22 cellular contexts compared by ENCODE assay signal in the genomic region with DNA sequence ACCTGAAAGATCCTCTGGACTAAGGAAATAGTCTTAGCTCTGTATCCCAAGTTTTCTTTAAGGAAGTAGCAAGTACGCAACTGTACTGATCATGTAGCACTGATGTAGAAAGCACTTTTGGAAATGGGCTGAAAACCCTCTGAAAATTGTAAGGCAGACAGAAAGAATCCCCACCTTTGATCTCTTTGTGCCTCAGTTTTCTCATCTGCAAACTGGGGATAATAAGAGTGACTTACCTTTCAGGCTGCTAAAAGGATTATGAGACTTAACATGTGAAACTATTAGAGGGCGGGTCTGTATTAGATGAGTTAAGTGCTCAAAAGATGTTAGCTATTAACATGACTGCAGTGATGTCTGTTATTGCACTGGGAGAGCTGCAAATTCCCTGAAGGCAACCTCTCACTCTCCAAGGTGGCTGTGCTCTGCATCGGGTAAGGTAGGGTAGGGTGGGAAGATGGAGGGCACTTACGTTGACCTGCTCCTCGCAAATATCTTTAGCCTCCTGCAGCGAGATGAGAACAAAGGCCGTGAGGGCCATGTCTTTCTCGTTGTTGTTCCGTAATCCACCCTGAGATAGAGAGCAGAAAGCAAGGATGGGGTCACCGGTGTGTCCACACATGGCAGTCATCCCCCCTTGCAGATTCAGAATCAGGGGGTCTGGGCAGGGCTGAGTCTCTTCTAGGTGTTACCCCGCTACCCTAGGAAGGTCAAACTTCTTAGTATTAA. TPM values are rescaled to one million over a fixed set of nuclear protein-coding genes. Genes with fewer than 3 reads are reported as not detected.
DNase-seq lines count a peak whose midpoint lies in the region; ATAC-seq and TF ChIP-seq lines count a peak whose summit lies in the region.
"Had no signal": no experiment of that assay in that cellular context is flagged by ENCODE, and none has a peak within 500 bp of the region (broad histone marks: within the 10 kb centered on the region; RNA-seq: fewer than 3 reads in every experiment).

No MANE protein-coding gene starts in this region.

- DNase-seq in natural killer cell treated with Interleukin-12 subunit alpha and Interleukin-12 subunit beta and Interleukin-15 and Interleukin-18, amount 100 ng/mL, for 72 hours (ENCODE audit: low spot score): peak; percentile 31
- no peak for DNase-seq in natural killer cell
- peak; percentile 20 for DNase-seq in chondrocyte (ENCODE audit: low spot score)
- DNase-seq in right lobe of liver: peak in 2 of 3 donors; percentile 16 to 17
- peak; percentile 7 to 14 for DNase-seq in aorta
- DNase-seq in KBM-7: no peak
- DNase-seq in activated T-helper 1 cell treated with anti-CD3 and anti-CD28 coated beads, Interleukin-12 subunit alpha, Interleukin-12 subunit beta, Interleukin-2, Interleukin-4 antibody, amounts not matched to agents 30 ng/mL and 10 ng/mL and 1 ng/mL, durations not matched to agents 14 hours and 24 hours and 36 hours (ENCODE audit: low spot score): no peak
- DNase-seq: CD4-positive, CD25-positive, alpha-beta regulatory T cell; DMS 273 treated with DMSO at 0.1 percent for 48 hours; DMS79; EL; GDM1 had no signal

- in situ Hi-C loops in KBM-7 (cut with MboI; ENCODE audit: low pct_unique_long_range_greater_than_20kb, low sequenced_read_pairs): no loop called here

- no peak for TF ChIP-seq POLR2A in right lobe of liver (IDR thresholded peaks at IDR 0.05)

- WGBS in right lobe of liver (ENCODE audit: insufficient coverage, low coverage, low lambda C conversion rate, missing lambda C conversion rate): 88% methylated on average over 6 of the region's 11 CpGs
- WGBS in aorta, 2 donors: 78 to 83% methylated on average over 11 of the region's 11 CpGs

- no peaks in the 10 kb centered on the region for H3K36me3 Mint-ChIP-seq in natural killer cell treated with Interleukin-12 subunit alpha and Interleukin-12 subunit beta and Interleukin-15 and Interleukin-18, amount 100 ng/mL, for 72 hours
- H3K36me3 Mint-ChIP-seq in natural killer cell (no peaks in the 10 kb centered on the region), chondrocyte (ENCODE audit: low read depth) (no peaks in the 10 kb centered on the region)
- peaks cover 2% of the 10 kb centered on the region for H3K36me3 Mint-ChIP-seq in activated T-helper 1 cell treated with anti-CD3 and anti-CD28 coated beads, Interleukin-12 subunit alpha, Interleukin-12 subunit beta, Interleukin-2, Interleukin-4 antibody, amounts not matched to agents 30 ng/mL and 10 ng/mL and 1 ng/mL, durations not matched to agents 14 hours and 24 hours and 36 hours (ENCODE audit: low read depth)
- H3K36me3 Mint-ChIP-seq: CD4-positive, CD25-positive, alpha-beta regulatory T cell; CD8-positive, alpha-beta memory T cell had no signal

- no peak overlapping the region for H3K27ac Mint-ChIP-seq in natural killer cell treated with Interleukin-12 subunit alpha and Interleukin-12 subunit beta and Interleukin-15 and Interleukin-18, amount 100 ng/mL, for 72 hours
- H3K27ac Mint-ChIP-seq in natural killer cell (no peak overlapping the region), chondrocyte (ENCODE audit: unreplicated experiment) (no peak overlapping the region)
- H3K27ac Mint-ChIP-seq in activated T-helper 1 cell treated with anti-CD3 and anti-CD28 coated beads, Interleukin-12 subunit alpha, Interleukin-12 subunit beta, Interleukin-2, Interleukin-4 antibody, amounts not matched to agents 30 ng/mL and 10 ng/mL and 1 ng/mL, durations not matched to agents 14 hours and 24 hours and 36 hours: no peak overlapping the region
- H3K27ac Mint-ChIP-seq: B cell; CD4-positive, CD25-positive, alpha-beta regulatory T cell; CD8-positive, alpha-beta memory T cell; GM23338 had no signal

- no peaks in the 10 kb centered on the region for H3K27me3 Mint-ChIP-seq in natural killer cell treated with Interleukin-12 subunit alpha and Interleukin-12 subunit beta and Interleukin-15 and Interleukin-18, amount 100 ng/mL, for 72 hours
- no peaks in the 10 kb centered on the region for H3K27me3 Mint-ChIP-seq in natural killer cell (ENCODE audit: low read depth in 2 of 2)
- H3K27me3 Mint-ChIP-seq in chondrocyte (ENCODE audit: low read depth): peaks cover 6% of the 10 kb centered on the region
- H3K27me3 Mint-ChIP-seq in activated T-helper 1 cell treated with anti-CD3 and anti-CD28 coated beads, Interleukin-12 subunit alpha, Interleukin-12 subunit beta, Interleukin-2, Interleukin-4 antibody, amounts not matched to agents 30 ng/mL and 10 ng/mL and 1 ng/mL, durations not matched to agents 14 hours and 24 hours and 36 hours (ENCODE audit: insufficient read depth): no peaks in the 10 kb centered on the region
- H3K27me3 Mint-ChIP-seq: CD4-positive, CD25-positive, alpha-beta regulatory T cell; CD8-positive, alpha-beta memory T cell had no signal

- no peaks in the 10 kb centered on the region for H3K27me3 ChIP-seq in right lobe of liver
- no peaks in the 10 kb centered on the region for H3K27me3 ChIP-seq in aorta (ENCODE audit: control insufficient read depth in 1 of 2, insufficient read depth in 2 of 2, low read length in 1 of 2)
- H3K27me3 ChIP-seq: BLaER1 had no signal

- peaks cover 26 to 97% (median 65%) of the 10 kb centered on the region in 4 donors for H3K36me3 ChIP-seq in right lobe of liver
- H3K36me3 ChIP-seq in aorta (ENCODE audit: control insufficient read depth in 1 of 2, insufficient read depth in 2 of 2, low read length in 1 of 2): no peaks in the 10 kb centered on the region
- H3K36me3 ChIP-seq: BLaER1, HAP-1 had no signal

- H3K27ac ChIP-seq in right lobe of liver (no peak overlapping the region), aorta (ENCODE audit: low read depth in 1 of 2, low read length in 2 of 2) (no peak overlapping the region)
- H3K27ac ChIP-seq: 22Rv1, BLaER1, C4-2B had no signal

- no peaks in the 10 kb centered on the region for H3K9me3 ChIP-seq in right lobe of liver
- H3K9me3 ChIP-seq in aorta (ENCODE audit: control insufficient read depth, low read length): no peaks in the 10 kb centered on the region
- H3K9me3 ChIP-seq: HAP-1 had no signal

- H3K4me1 Mint-ChIP-seq in natural killer cell treated with Interleukin-12 subunit alpha and Interleukin-12 subunit beta and Interleukin-15 and Interleukin-18, amount 100 ng/mL, for 72 hours (ENCODE audit: low read depth in 2 of 2): peaks cover 0 to 4% of the 10 kb centered on the region in 2 donors
- H3K4me1 Mint-ChIP-seq in natural killer cell (peaks cover 3 to 5% of the 10 kb centered on the region in 2 donors), chondrocyte (ENCODE audit: low read depth) (no peaks in the 10 kb centered on the region)
- H3K4me1 Mint-ChIP-seq in activated T-helper 1 cell treated with anti-CD3 and anti-CD28 coated beads, Interleukin-12 subunit alpha, Interleukin-12 subunit beta, Interleukin-2, Interleukin-4 antibody, amounts not matched to agents 30 ng/mL and 10 ng/mL and 1 ng/mL, durations not matched to agents 14 hours and 24 hours and 36 hours (ENCODE audit: low read depth): peaks cover 11% of the 10 kb centered on the region
- H3K4me1 Mint-ChIP-seq: B cell; CD4-positive, CD25-positive, alpha-beta regulatory T cell; GM23338 had no signal

- H3K4me3 ChIP-seq in right lobe of liver: no peak overlapping the region
- H3K4me3 ChIP-seq in aorta (ENCODE audit: low read length in 2 of 2): no peak overlapping the region
- H3K4me3 ChIP-seq: BLaER1, GM12878, GM23338, HAP-1 had no signal

- no peaks in the 10 kb centered on the region for H3K9me3 Mint-ChIP-seq in natural killer cell treated with Interleukin-12 subunit alpha and Interleukin-12 subunit beta and Interleukin-15 and Interleukin-18, amount 100 ng/mL, for 72 hours
- H3K9me3 Mint-ChIP-seq in natural killer cell (no peaks in the 10 kb centered on the region), chondrocyte (ENCODE audit: low read depth) (peaks cover 4% of the 10 kb centered on the region)
- peaks cover 5% of the 10 kb centered on the region for H3K9me3 Mint-ChIP-seq in activated T-helper 1 cell treated with anti-CD3 and anti-CD28 coated beads, Interleukin-12 subunit alpha, Interleukin-12 subunit beta, Interleukin-2, Interleukin-4 antibody, amounts not matched to agents 30 ng/mL and 10 ng/mL and 1 ng/mL, durations not matched to agents 14 hours and 24 hours and 36 hours
- H3K9me3 Mint-ChIP-seq: CD8-positive, alpha-beta memory T cell had no signal

- intact Hi-C loops in natural killer cell (cut with micrococcal nuclease): no loop called here
- intact Hi-C loops in right lobe of liver (cut with DNase I): no loop called here
- intact Hi-C loops in aorta (cut with DNase I): no loop called here
- intact Hi-C loops in activated T-helper 1 cell treated with anti-CD3 and anti-CD28 coated beads, Interleukin-12 subunit alpha, Interleukin-12 subunit beta, Interleukin-2, Interleukin-4 antibody, amounts not matched to agents 30 ng/mL and 10 ng/mL and 1 ng/mL, durations not matched to agents 14 hours and 24 hours and 36 hours (cut with micrococcal nuclease): no loop called here

- ATAC-seq in natural killer cell treated with Interleukin-12 subunit alpha and Interleukin-12 subunit beta and Interleukin-15 and Interleukin-18, amount 100 ng/mL, for 72 hours: no peak
- ATAC-seq in natural killer cell (no peak), right lobe of liver (peak in 1 of 4 donors; percentile 0), aorta (ENCODE audit: low FRiP score) (no peak), GM18858 (IDR thresholded peaks at IDR 0.05; ENCODE audit: unreplicated experiment) (no peak)
- ATAC-seq: GM12878, GM23338 had no signal

- no peak overlapping the region for H3K4me3 Mint-ChIP-seq in natural killer cell treated with Interleukin-12 subunit alpha and Interleukin-12 subunit beta and Interleukin-15 and Interleukin-18, amount 100 ng/mL, for 72 hours
- H3K4me3 Mint-ChIP-seq in natural killer cell: no peak overlapping the region
- H3K4me3 Mint-ChIP-seq in chondrocyte (ENCODE audit: unreplicated experiment): no peak overlapping the region
- H3K4me3 Mint-ChIP-seq in activated T-helper 1 cell treated with anti-CD3 and anti-CD28 coated beads, Interleukin-12 subunit alpha, Interleukin-12 subunit beta, Interleukin-2, Interleukin-4 antibody, amounts not matched to agents 30 ng/mL and 10 ng/mL and 1 ng/mL, durations not matched to agents 14 hours and 24 hours and 36 hours: no peak overlapping the region
- H3K4me3 Mint-ChIP-seq: B cell; CD4-positive, CD25-positive, alpha-beta regulatory T cell; CD8-positive, alpha-beta memory T cell; GM23338 had no signal

- no peak for TF ChIP-seq CTCF in natural killer cell (IDR thresholded peaks at IDR 0.05)
- no peak for TF ChIP-seq CTCF in chondrocyte (IDR thresholded peaks at IDR 0.05)
- TF ChIP-seq CTCF in right lobe of liver (IDR thresholded peaks at IDR 0.05): no peak

- H3K4me1 ChIP-seq in right lobe of liver (peaks cover 0 to 5% (median 1%) of the 10 kb centered on the region in 4 donors), aorta (ENCODE audit: control insufficient read depth in 1 of 2, insufficient read depth in 2 of 2, low read length in 2 of 2) (no peaks in the 10 kb centered on the region)
- H3K4me1 ChIP-seq: BLaER1, HAP-1 had no signal

RNA-seq across cellular contexts. Expression of a gene that starts 20.4 kb away (rescaled TPM):
- 10 to 100 TPM in 1 of 2 donors, 1 to 10 TPM in 1; 4.5 to 11.3 TPM for total RNA-seq in natural killer cell treated with Interleukin-12 subunit alpha and Interleukin-12 subunit beta and Interleukin-15 and Interleukin-18, amount 100 ng/mL, for 72 hours
- 10 to 100 TPM; 10.8 to 20.0 (median 11.8) TPM for total RNA-seq in natural killer cell
- not detected in 3 replicates for total RNA-seq in chondrocyte
- 10 to 100 TPM in 3 of 6 experiments, 1 to 10 TPM in 3; 6.4 to 71.1 (median 14.6) TPM for total RNA-seq in right lobe of liver
- 10 to 100 TPM in 1 of 2 donors, 1 to 10 TPM in 1; 6.9 to 36.8 TPM for total RNA-seq in aorta
- polyA plus RNA-seq in aorta: under 1 TPM in 1 of 2 donors, not detected in 1; 0.13 TPM
- 155 TPM in 2 replicates for total RNA-seq in activated T-helper 1 cell treated with anti-CD3 and anti-CD28 coated beads, Interleukin-12 subunit alpha, Interleukin-12 subunit beta, Interleukin-2, Interleukin-4 antibody, amounts not matched to agents 30 ng/mL and 10 ng/mL and 1 ng/mL, durations not matched to agents 14 hours and 24 hours and 36 hours
- total RNA-seq: GM23338 had no signal
- polyA plus RNA-seq: AG04450, GM23338 had no signal

RNA-seq across cellular contexts. Expression of a gene that starts 30.1 kb away (rescaled TPM):
- total RNA-seq in natural killer cell treated with Interleukin-12 subunit alpha and Interleukin-12 subunit beta and Interleukin-15 and Interleukin-18, amount 100 ng/mL, for 72 hours: 1 to 10 TPM; 3.5 to 9.2 TPM
- total RNA-seq in natural killer cell (1 to 10 TPM in 1 of 3 donors, under 1 TPM in 1, not detected in 1; 0.38 to 5.5 TPM), chondrocyte (0.77 TPM in 1 of 3 replicates, not detected in the others), right lobe of liver (over 10,000 TPM; 10,569 to 17,502 (median 15,749) TPM), aorta (1,000 to 10,000 TPM; 1,027 to 3,196 TPM)
- polyA plus RNA-seq in aorta: 10 to 100 TPM in 1 of 2 donors, 1 to 10 TPM in 1; 9.1 to 17.8 TPM
- 6.1 and 7.2 TPM in 2 replicates for total RNA-seq in activated T-helper 1 cell treated with anti-CD3 and anti-CD28 coated beads, Interleukin-12 subunit alpha, Interleukin-12 subunit beta, Interleukin-2, Interleukin-4 antibody, amounts not matched to agents 30 ng/mL and 10 ng/mL and 1 ng/mL, durations not matched to agents 14 hours and 24 hours and 36 hours
- total RNA-seq: CD4-positive, CD25-positive, alpha-beta regulatory T cell had no signal
- polyA plus RNA-seq: CD4-positive, CD25-positive, alpha-beta regulatory T cell; CD8-positive, alpha-beta memory T cell had no signal

RNA-seq across cellular contexts. Expression of a gene that starts 47.1 kb away (rescaled TPM):
- 10 to 100 TPM; 67.4 to 70.4 TPM for total RNA-seq in natural killer cell treated with Interleukin-12 subunit alpha and Interleukin-12 subunit beta and Interleukin-15 and Interleukin-18, amount 100 ng/mL, for 72 hours
- total RNA-seq in natural killer cell (10 to 100 TPM; 66.1 to 78.0 (median 76.9) TPM), chondrocyte (38.4 to 42.4 TPM (median 39.8 TPM) in 3 replicates), right lobe of liver (10 to 100 TPM; 22.3 to 53.0 (median 41.3) TPM), aorta (10 to 100 TPM; 49.2 to 70.2 TPM)
- 100 to 1,000 TPM in 1 of 2 donors, 10 to 100 TPM in 1; 33.1 to 117 TPM for polyA plus RNA-seq in aorta
- 106 and 108 TPM in 2 replicates for total RNA-seq in activated T-helper 1 cell treated with anti-CD3 and anti-CD28 coated beads, Interleukin-12 subunit alpha, Interleukin-12 subunit beta, Interleukin-2, Interleukin-4 antibody, amounts not matched to agents 30 ng/mL and 10 ng/mL and 1 ng/mL, durations not matched to agents 14 hours and 24 hours and 36 hours

RNA-seq across cellular contexts. Expression of a gene that starts 49.2 kb away (rescaled TPM):
- 10 to 100 TPM; 44.8 to 76.5 TPM for total RNA-seq in natural killer cell treated with Interleukin-12 subunit alpha and Interleukin-12 subunit beta and Interleukin-15 and Interleukin-18, amount 100 ng/mL, for 72 hours
- total RNA-seq in natural killer cell (1 to 10 TPM; 1.0 to 5.2 (median 3.3) TPM), chondrocyte (81.6 to 107 TPM (median 103 TPM) in 3 replicates), right lobe of liver (10 to 100 TPM in 2 of 6 experiments, 1 to 10 TPM in 4; 7.5 to 14.9 (median 9.3) TPM), aorta (100 to 1,000 TPM in 1 of 2 donors, 10 to 100 TPM in 1; 91.8 to 146 TPM)
- 100 to 1,000 TPM in 1 of 2 donors, 10 to 100 TPM in 1; 68.6 to 261 TPM for polyA plus RNA-seq in aorta
- 61.2 and 62.0 TPM in 2 replicates for total RNA-seq in activated T-helper 1 cell treated with anti-CD3 and anti-CD28 coated beads, Interleukin-12 subunit alpha, Interleukin-12 subunit beta, Interleukin-2, Interleukin-4 antibody, amounts not matched to agents 30 ng/mL and 10 ng/mL and 1 ng/mL, durations not matched to agents 14 hours and 24 hours and 36 hours

Comparison
In these comparisons a context has a peak if more than half of its experiments do, and no peak if none do; other contexts are left out.
1. DNase-seq: peak in natural killer cell treated with Interleukin-12 subunit alpha and Interleukin-12 subunit beta and Interleukin-15 and Interleukin-18, amount 100 ng/mL, for 72 hours (single experiment), chondrocyte (single experiment), right lobe of liver (2 of 3) and aorta (2 of 2); none in natural killer cell (single experiment), KBM-7 (single experiment) and activated T-helper 1 cell treated with anti-CD3 and anti-CD28 coated beads, Interleukin-12 subunit alpha, Interleukin-12 subunit beta, Interleukin-2, Interleukin-4 antibody, amounts not matched to agents 30 ng/mL and 10 ng/mL and 1 ng/mL, durations not matched to agents 14 hours and 24 hours and 36 hours (single experiment).
2. RNA of a gene that starts 30.1 kb away (total RNA-seq): 10,569 to 17,502 TPM in right lobe of liver and 1,027 to 3,196 TPM in aorta; 3.5 to 9.2 TPM in natural killer cell treated with Interleukin-12 subunit alpha and Interleukin-12 subunit beta and Interleukin-15 and Interleukin-18, amount 100 ng/mL, for 72 hours, 6.1 to 7.2 TPM in activated T-helper 1 cell treated with anti-CD3 and anti-CD28 coated beads, Interleukin-12 subunit alpha, Interleukin-12 subunit beta, Interleukin-2, Interleukin-4 antibody, amounts not matched to agents 30 ng/mL and 10 ng/mL and 1 ng/mL, durations not matched to agents 14 hours and 24 hours and 36 hours, 0.77 TPM in chondrocyte and 0.38 to 5.5 TPM in natural killer cell; every median in the first group is over 100 times any median in the second.